ENCODE assay signal across 8 cellular contexts in the genomic region with DNA sequence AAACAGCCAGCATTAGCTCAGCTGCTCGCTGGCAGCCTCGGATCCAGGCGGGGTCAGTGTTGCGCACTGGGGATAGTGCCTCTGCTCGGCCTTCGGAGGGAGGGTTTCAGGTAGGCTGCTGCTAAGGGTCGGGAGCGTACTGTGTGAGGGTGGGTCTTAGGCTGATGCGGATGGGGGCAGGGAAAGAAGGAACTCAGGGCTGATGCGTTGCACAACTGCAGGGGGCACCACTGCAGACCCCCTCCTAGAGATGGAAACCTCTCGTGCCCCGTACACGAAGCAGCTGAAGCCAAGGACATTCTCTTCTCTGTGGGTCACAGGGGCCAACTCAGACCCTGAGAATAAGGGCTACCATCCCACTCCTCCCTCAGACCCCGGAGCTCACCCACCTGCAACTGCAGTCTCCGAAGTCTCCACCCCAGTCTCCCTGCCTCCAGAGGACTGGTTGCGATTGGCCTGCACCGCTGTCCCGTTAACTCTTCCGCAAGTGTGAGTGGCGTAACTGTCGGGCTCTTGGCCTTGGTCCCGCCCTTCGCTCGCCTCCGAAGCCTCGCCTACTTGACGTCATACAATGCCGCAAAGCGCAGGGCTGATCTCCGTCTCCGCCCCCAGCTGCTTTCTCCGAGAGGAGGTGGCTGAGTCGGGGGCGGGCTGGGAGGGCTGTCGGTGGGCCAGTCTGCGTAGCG. TPM values are rescaled to one million over a fixed set of nuclear protein-coding genes. Genes with fewer than 3 reads are reported as not detected.
DNase-seq lines count a peak whose midpoint lies in the region; ATAC-seq and TF ChIP-seq lines count a peak whose summit lies in the region.

A gene with protein sequence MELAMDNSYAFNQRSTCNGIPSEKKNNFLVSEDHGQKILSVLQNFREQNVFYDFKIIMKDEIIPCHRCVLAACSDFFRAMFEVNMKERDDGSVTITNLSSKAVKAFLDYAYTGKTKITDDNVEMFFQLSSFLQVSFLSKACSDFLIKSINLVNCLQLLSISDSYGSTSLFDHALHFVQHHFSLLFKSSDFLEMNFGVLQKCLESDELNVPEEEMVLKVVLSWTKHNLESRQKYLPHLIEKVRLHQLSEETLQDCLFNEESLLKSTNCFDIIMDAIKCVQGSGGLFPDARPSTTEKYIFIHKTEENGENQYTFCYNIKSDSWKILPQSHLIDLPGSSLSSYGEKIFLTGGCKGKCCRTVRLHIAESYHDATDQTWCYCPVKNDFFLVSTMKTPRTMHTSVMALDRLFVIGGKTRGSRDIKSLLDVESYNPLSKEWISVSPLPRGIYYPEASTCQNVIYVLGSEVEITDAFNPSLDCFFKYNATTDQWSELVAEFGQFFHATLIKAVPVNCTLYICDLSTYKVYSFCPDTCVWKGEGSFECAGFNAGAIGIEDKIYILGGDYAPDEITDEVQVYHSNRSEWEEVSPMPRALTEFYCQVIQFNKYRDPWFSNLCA (minus strand): TSS at position 425 of the 686 bp plus-strand sequence. CDS start 18,250 bp downstream, outside the sequence.

- POLR2A ChIA-PET in IMR-90 (lab: Charles Lee; ENCODE audit: unreplicated experiment) = interaction anchor here (0.6 to 1.0 kb wide), 5 partner anchors 14 to 1682 kb away, joined by 3 to 6 read pairs (median 4); no protein-coding TSS in a partner anchor

- H3K18ac ChIP-seq in IMR-90 (ENCODE audit: low read depth, low read length) = peak within 1 kb of the TSS; percentile 92

- H3K36me3 ChIP-seq in IMR-90 (ENCODE audit: control insufficient read depth, insufficient read depth, low read length) = peaks cover 4% of the 10 kb centered on the region; the same call in 1 of the 2 replicates
- peaks cover 15% of the 10 kb centered on the region for H3K36me3 ChIP-seq in OCI-LY3 (replicated peaks; ENCODE audit: low read depth, low read length)

- peak; percentile 9; the same call in 1 of the 2 replicates for TF ChIP-seq RAD21 in IMR-90 (IDR thresholded peaks at IDR 0.05; ENCODE audit: low read length)

- H4K91ac ChIP-seq in IMR-90 (ENCODE audit: insufficient read depth, low read depth, low read length) = peak within 1 kb of the TSS; percentile 93

- H3K9me3 ChIP-seq in IMR-90 (ENCODE audit: control insufficient read depth, insufficient read depth, low read length) (no peaks in the 10 kb centered on the region), OCI-LY3 (ENCODE audit: insufficient read depth, low read length) (no peaks in the 10 kb centered on the region)

- H4K8ac ChIP-seq in IMR-90 (ENCODE audit: low read depth in 2 of 2, low read length in 2 of 2) = peak within 1 kb of the TSS; percentile 60 to 78

- H3K79me2 ChIP-seq in OCI-LY3 (ENCODE audit: low read length) = peaks cover 41% of the 10 kb centered on the region

- H3K4ac ChIP-seq in IMR-90 (ENCODE audit: low read depth, low read length) = peak within 1 kb of the TSS; percentile 98

- no peak for TF ChIP-seq POLR2A in IMR-90 (IDR thresholded peaks at IDR 0.05; ENCODE audit: low read depth, low read length)

- intact Hi-C loops in IMR-90 (cut with micrococcal nuclease) = loop anchor here (2.0 to 10.0 kb wide), 4 partner anchors 54 to 1110 kb away; a partner anchor contains a TSS

- 3% methylated on average over 12 of the region's 37 CpGs; no CpG with 5 or more reads in 1 of the 2 experiments for WGBS in IMR-90 (ENCODE audit: extremely low coverage in 2 of 2, insufficient read length in 1 of 2), 2 experiments

- peak within 1 kb of the TSS; percentile 86 for H3K56ac ChIP-seq in IMR-90 (ENCODE audit: extremely low read depth, insufficient read depth, low read length)

- no TSS peak for BruUV-seq in IMR-90 (replicated peaks; lab: Mats Ljungman, UMichigan)

- H3K9me1 ChIP-seq in IMR-90 (ENCODE audit: insufficient read depth, low read length) = no peaks in the 10 kb centered on the region

- no peak within 1 kb of the TSS; the same call in 2 of the 3 replicates for H2BK15ac ChIP-seq in IMR-90 (ENCODE audit: low read depth, low read length)

- peak within 1 kb of the TSS; percentile 99 for H2AFZ ChIP-seq in IMR-90 (replicated peaks; ENCODE audit: low read length, poor library complexity)
- H2AFZ ChIP-seq in OCI-LY3 (ENCODE audit: low read depth, low read length) = peak within 1 kb of the TSS; percentile 84

- H3K14ac ChIP-seq in IMR-90 (replicated peaks; ENCODE audit: low read depth, low read length) = peak within 1 kb of the TSS; percentile 99

- H3K9ac ChIP-seq in IMR-90 (ENCODE audit: low read depth, low read length) (peak within 1 kb of the TSS; percentile 99), OCI-LY3 (ENCODE audit: low read length) (peak within 1 kb of the TSS; percentile 91)

- peak within 1 kb of the TSS; percentile 80; the same call in 1 of the 2 replicates for H2AK5ac ChIP-seq in IMR-90 (ENCODE audit: low read depth, low read length)

- peak; percentile 91 for DNase-seq in DMS114 treated with DMSO at 0.1 percent for 48 hours (lab: John Stamatoyannopoulos, UW; ENCODE audit: unreplicated experiment)
- peak; percentile 99 for DNase-seq in IMR-90
- peak; percentile 98 for DNase-seq in activated T-cell treated with anti-CD3 and anti-CD28 coated beads for 24 hours (ENCODE audit: low read depth)
- peak; percentile 65 for DNase-seq in epidermal melanocyte (ENCODE audit: insufficient read length, low spot score)
- peak; percentile 100 for DNase-seq in midbrain (lab: John Stamatoyannopoulos, UW)
- peak; percentile 97 to 98 for DNase-seq in stimulated activated CD8-positive, alpha-beta memory T cell treated with anti-CD3 and anti-CD28 coated beads, Interleukin-15, amount 100 ng/mL, for 48 hours (ENCODE audit: low read depth in 2 of 2)

- peaks cover 8 to 33% of the 10 kb centered on the region in 2 experiments; a peak in 2 of 4 replicates for H3K79me1 ChIP-seq in IMR-90 (ENCODE audit: low read depth in 1 of 2, low read length in 2 of 2)

- no peaks in the 10 kb centered on the region for H3K27me3 ChIP-seq in IMR-90 (ENCODE audit: control insufficient read depth, insufficient read depth, low read length)
- no peaks in the 10 kb centered on the region for H3K27me3 ChIP-seq in OCI-LY3 (ENCODE audit: low read depth, low read length)

- ATAC-seq in GM21529 (IDR thresholded peaks at IDR 0.05; ENCODE audit: unreplicated experiment) (peak; percentile 93), IMR-90 (ENCODE audit: low read depth) (peak; percentile 96)

- peak within 1 kb of the TSS; percentile 98 for H3K23ac ChIP-seq in IMR-90 (ENCODE audit: low read depth, low read length)

- H3K27ac ChIP-seq in IMR-90 (ENCODE audit: insufficient read depth, low read length) (peak within 1 kb of the TSS; percentile 97), OCI-LY3 (ENCODE audit: low read length) (peak within 1 kb of the TSS; percentile 69)

- peak within 1 kb of the TSS; percentile 97 for H2BK5ac ChIP-seq in IMR-90 (ENCODE audit: low read depth, low read length, poor library complexity, severe bottlenecking)

- no peak; the same call in 1 of the 2 replicates for TF ChIP-seq CTCF in IMR-90 (conservative IDR thresholded peaks at IDR 0.05; ENCODE audit: low read depth, low read length)
- peak; percentile 40 for TF ChIP-seq CTCF in OCI-LY3 (IDR thresholded peaks at IDR 0.05; ENCODE audit: low read depth, low read length)

- H2AK9ac ChIP-seq in IMR-90 (replicated peaks; ENCODE audit: low read depth, low read length, poor library complexity) = peak within 1 kb of the TSS; percentile 91

- H3K4me3 ChIP-seq in IMR-90 (ENCODE audit: insufficient read depth, low read depth, low read length) = peak within 1 kb of the TSS; percentile 91
- H3K4me3 ChIP-seq in OCI-LY3 (ENCODE audit: low read length) = peak within 1 kb of the TSS; percentile 99

- peak within 1 kb of the TSS; percentile 99 for H3K4me2 ChIP-seq in IMR-90 (ENCODE audit: low read depth, low read length)
- peak within 1 kb of the TSS; percentile 87 for H3K4me2 ChIP-seq in OCI-LY3 (ENCODE audit: low read length)

- CTCF ChIA-PET in IMR-90 (lab: Yijun Ruan, JAX) = interaction anchor here (0.7 kb wide), 2 partner anchors 55 to 75 kb away, joined by 3 read pairs; no protein-coding TSS in a partner anchor

- dilution Hi-C loops in IMR-90 (cut with HindIII; ENCODE audit: low sequenced_read_pairs, unreplicated experiment) = no loop called here

- H2BK120ac ChIP-seq in IMR-90 (ENCODE audit: low read depth, low read length) = peak within 1 kb of the TSS; percentile 50

- H4K20me1 ChIP-seq in IMR-90 (ENCODE audit: insufficient read depth, low read length) (peaks cover 3% of the 10 kb centered on the region; the same call in 1 of the 2 replicates), OCI-LY3 (ENCODE audit: insufficient read depth, low read length) (no peaks in the 10 kb centered on the region)

- peak within 1 kb of the TSS; percentile 94 for H4K5ac ChIP-seq in IMR-90 (ENCODE audit: low read depth, low read length)

- no peaks in the 10 kb centered on the region; the same call in 1 of the 2 replicates for H3K4me1 ChIP-seq in IMR-90 (ENCODE audit: control insufficient read depth, insufficient read depth, low read length)
- peaks cover 7% of the 10 kb centered on the region for H3K4me1 ChIP-seq in OCI-LY3 (ENCODE audit: low read length)

- H2BK20ac ChIP-seq in IMR-90 (ENCODE audit: low read depth, low read length) = no peak within 1 kb of the TSS; the same call in 1 of the 2 replicates

- in situ Hi-C loops in IMR-90 (cut with MboI; ENCODE audit: low sequenced_read_pairs) = no loop called here

TF ChIP-seq in IMR-90, 13 proteins besides CTCF, POLR2A, EP300 and RAD21:
- TF ChIP-seq CEBPB (IDR thresholded peaks at IDR 0.05; ENCODE audit: low read depth, low read length) = peak; percentile 68
- peak; percentile 27; the same call in 1 of the 2 replicates for TF ChIP-seq MAZ (IDR thresholded peaks at IDR 0.05; ENCODE audit: borderline replicate concordance, low read depth, low read length)
- no peak for TF ChIP-seq NFE2L2 (IDR thresholded peaks at IDR 0.05; ENCODE audit: low read depth, low read length)
- no peak for TF ChIP-seq BHLHE40 (IDR thresholded peaks at IDR 0.05; ENCODE audit: low read depth, low read length)
- no peak for TF ChIP-seq RFX5 (IDR thresholded peaks at IDR 0.05; ENCODE audit: low read depth, low read length)
- TF ChIP-seq, protein P1, sequence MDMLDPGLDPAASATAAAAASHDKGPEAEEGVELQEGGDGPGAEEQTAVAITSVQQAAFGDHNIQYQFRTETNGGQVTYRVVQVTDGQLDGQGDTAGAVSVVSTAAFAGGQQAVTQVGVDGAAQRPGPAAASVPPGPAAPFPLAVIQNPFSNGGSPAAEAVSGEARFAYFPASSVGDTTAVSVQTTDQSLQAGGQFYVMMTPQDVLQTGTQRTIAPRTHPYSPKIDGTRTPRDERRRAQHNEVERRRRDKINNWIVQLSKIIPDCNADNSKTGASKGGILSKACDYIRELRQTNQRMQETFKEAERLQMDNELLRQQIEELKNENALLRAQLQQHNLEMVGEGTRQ (IDR thresholded peaks at IDR 0.05; ENCODE audit: low read depth, low read length) = no peak

RNA-seq across cellular contexts. Expression of the gene that starts here (rescaled TPM):
- 1.6 and 2.2 TPM in 2 replicates for total RNA-seq in IMR-90 (2012; rRNA removed)
- polyA plus RNA-seq in IMR-90 (2012; rRNA removed) = 0.85 and 1.7 TPM in 2 replicates
- 0.25 and 0.32 TPM in 2 replicates for polyA plus RNA-seq in IMR-90 (2012; cell fraction: cytosol; rRNA removed)
- 0.10 and 1.2 TPM in 2 replicates for polyA plus RNA-seq in IMR-90 (2012; cell fraction: nucleus; rRNA removed; ENCODE audit: low replicate concordance)

Comparison
In these comparisons a context has a peak if more than half of its experiments do, and no peak if none do; other contexts are left out.
1. Peak in every context shown above with its lines: DNase-seq, ATAC-seq, H3K4me3 ChIP-seq and H3K27ac ChIP-seq.